Comparison of ENCODE assay signal across 39 cellular contexts in the genomic region with DNA sequence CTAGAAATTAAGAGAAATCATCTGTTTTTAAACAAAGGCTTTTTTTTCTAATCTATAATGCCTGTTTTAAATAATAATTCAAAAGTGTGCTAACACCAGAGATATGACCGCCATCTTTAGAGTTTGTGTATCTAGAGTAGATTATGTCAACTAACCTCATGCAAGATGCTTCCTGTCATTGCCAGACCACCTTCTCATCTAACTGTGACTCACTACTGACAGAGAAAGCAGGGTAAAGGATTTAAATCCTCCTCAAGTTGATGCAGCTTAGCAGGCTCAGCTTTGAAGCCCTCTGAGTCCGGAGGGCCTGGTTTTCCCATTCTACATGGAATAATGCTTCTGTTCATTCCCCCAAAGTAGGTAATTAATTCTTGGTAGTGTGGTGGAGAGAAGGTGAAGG.
DNase-seq lines count a peak whose midpoint lies in the region; ATAC-seq, FAIRE-seq and TF ChIP-seq lines count a peak whose summit lies in the region.
"Had no signal": no experiment of that assay in that cellular context is flagged by ENCODE, and none has a peak within 500 bp of the region (broad histone marks: within the 10 kb centered on the region; RNA-seq: fewer than 3 reads in every experiment).

No MANE protein-coding gene starts in this region.

- no peaks in the 10 kb centered on the region for H3K79me2 ChIP-seq in astrocyte (ENCODE audit: insufficient read depth, low read length)
- no peaks in the 10 kb centered on the region for H3K79me2 ChIP-seq in smooth muscle cell (ENCODE audit: low read depth)

- H3K4me2 ChIP-seq in astrocyte (ENCODE audit: low read length) (no peak overlapping the region), smooth muscle cell (peak overlapping the region; percentile 56)
- H3K4me2 ChIP-seq: GM23338 had no signal

- DNase-seq in NCI-H82 (lab: John Stamatoyannopoulos, UW) (peak; percentile 35), NCI-H82 treated with DMSO at 0.1 percent for 48 hours (lab: John Stamatoyannopoulos, UW; ENCODE audit: unreplicated experiment) (no peak), astrocyte (ENCODE audit: low read depth) (peak; percentile 55), foreskin keratinocyte (no peak), smooth muscle cell (lab: John Stamatoyannopoulos, UW; ENCODE audit: unreplicated experiment) (no peak), GF-D8 (lab: John Stamatoyannopoulos, UW) (no peak)
- DNase-seq in stimulated activated naive CD8-positive, alpha-beta T cell treated with anti-CD3 and anti-CD28 coated beads, Interleukin-15, amount 100 ng/mL, for 72 hours: no peak
- DNase-seq: activated CD8-positive, alpha-beta T cell treated with anti-CD3 and anti-CD28 coated beads for 36 hours; activated naive CD4-positive, alpha-beta T cell treated with anti-CD3 and anti-CD28 coated beads for 36 hours; adrenal gland; Caco-2; DMS53; effector CD8-positive, alpha-beta T cell; HFFc6; KBM-7; left ventricle myocardium superior; MM.1S; natural killer cell; NCI-H1105 treated with DMSO at 0.1 percent for 48 hours; NCI-H1930; NCI-H2171 treated with DMSO at 0.1 percent for 48 hours; NCI-H524 treated with DMSO at 0.1 percent for 48 hours; NK-92 treated with Interleukin-12 subunit alpha and Interleukin-12 subunit beta, amount 100 ng/mL, for 24 hours; occipital lobe; PC-3; stimulated activated CD4-positive, alpha-beta T cell treated with anti-CD3 and anti-CD28 coated beads, Interleukin-15, amount 100 ng/mL, for 24 hours; substantia nigra; T-helper 2 cell had no signal

- H3K4me3 Mint-ChIP-seq in astrocyte (ENCODE audit: unreplicated experiment): no peak overlapping the region
- H3K4me3 Mint-ChIP-seq in stimulated activated naive CD8-positive, alpha-beta T cell treated with anti-CD3 and anti-CD28 coated beads, Interleukin-15, amount 100 ng/mL, for 72 hours: no peak overlapping the region
- H3K4me3 Mint-ChIP-seq: activated CD8-positive, alpha-beta T cell treated with anti-CD3 and anti-CD28 coated beads for 36 hours; activated naive CD4-positive, alpha-beta T cell treated with anti-CD3 and anti-CD28 coated beads for 36 hours; GM23338; HFFc6; natural killer cell; stimulated activated effector memory CD8-positive, alpha-beta T cell treated with anti-CD3 and anti-CD28 coated beads, Interleukin-12 subunit alpha, Interleukin-12 subunit beta, amount 100 ng/mL, for 72 hours had no signal

- FAIRE-seq in astrocyte (lab: Jason Lieb, UNC): no peak
- FAIRE-seq: GM19239, keratinocyte had no signal

- no peak for TF ChIP-seq CTCF in astrocyte (IDR thresholded peaks at IDR 0.05; ENCODE audit: insufficient read depth, low read depth, low read length)
- no peak for TF ChIP-seq CTCF in foreskin keratinocyte (conservative IDR thresholded peaks at IDR 0.05)
- TF ChIP-seq CTCF in smooth muscle cell (IDR thresholded peaks at IDR 0.05; ENCODE audit: borderline replicate concordance, insufficient read depth, poor library complexity, severe bottlenecking): no peak

- H3K27me3 ChIP-seq in astrocyte (ENCODE audit: insufficient read depth, low read length): no peaks in the 10 kb centered on the region
- peaks cover 7% of the 10 kb centered on the region for H3K27me3 ChIP-seq in foreskin keratinocyte
- H3K27me3 ChIP-seq in smooth muscle cell (ENCODE audit: low read depth): no peaks in the 10 kb centered on the region
- H3K27me3 ChIP-seq: adrenal gland, breast epithelium had no signal

- ATAC-seq in foreskin keratinocyte: peak; percentile 26
- no peak for ATAC-seq in stimulated activated naive CD8-positive, alpha-beta T cell treated with anti-CD3 and anti-CD28 coated beads, Interleukin-15, amount 100 ng/mL, for 72 hours
- no peak for ATAC-seq in HG02798 (IDR thresholded peaks at IDR 0.05; ENCODE audit: poor library complexity, unreplicated experiment)
- ATAC-seq: activated CD8-positive, alpha-beta T cell treated with anti-CD3 and anti-CD28 coated beads for 36 hours; GM23338; left ventricle myocardium superior; natural killer cell; PC-3; Right ventricle myocardium inferior; SK-N-SH treated with all-trans-retinoic acid at 6 μM for 48 hours; stimulated activated effector memory CD8-positive, alpha-beta T cell treated with anti-CD3 and anti-CD28 coated beads, Interleukin-12 subunit alpha, Interleukin-12 subunit beta, amount 100 ng/mL, for 72 hours had no signal

- no peaks in the 10 kb centered on the region for H3K36me3 ChIP-seq in astrocyte (ENCODE audit: insufficient read depth, low read length)
- no peaks in the 10 kb centered on the region for H3K36me3 ChIP-seq in smooth muscle cell (ENCODE audit: low read depth)
- H3K36me3 ChIP-seq: adrenal gland, breast epithelium, prostate gland had no signal

- H3F3A ChIP-seq in smooth muscle cell (ENCODE audit: low read depth): peaks cover 13% of the 10 kb centered on the region

- no peaks in the 10 kb centered on the region for H3K27me3 Mint-ChIP-seq in astrocyte (ENCODE audit: low read depth, unreplicated experiment)
- H3K27me3 Mint-ChIP-seq in stimulated activated naive CD8-positive, alpha-beta T cell treated with anti-CD3 and anti-CD28 coated beads, Interleukin-15, amount 100 ng/mL, for 72 hours: peaks cover 14% of the 10 kb centered on the region

- H3K27ac ChIP-seq in astrocyte (ENCODE audit: low read depth, low read length) (no peak overlapping the region), foreskin keratinocyte (no peak overlapping the region), smooth muscle cell (ENCODE audit: low read depth) (peak overlapping the region; percentile 46)
- H3K27ac ChIP-seq: 22Rv1, adrenal gland, breast epithelium, C4-2B, prostate gland had no signal

- H3K9ac ChIP-seq in astrocyte (ENCODE audit: low read length) (no peak overlapping the region), smooth muscle cell (ENCODE audit: low read depth) (no peak overlapping the region)

- H3K4me1 Mint-ChIP-seq in astrocyte (ENCODE audit: low read depth, unreplicated experiment): peaks cover 10% of the 10 kb centered on the region
- no peaks in the 10 kb centered on the region for H3K4me1 Mint-ChIP-seq in stimulated activated naive CD8-positive, alpha-beta T cell treated with anti-CD3 and anti-CD28 coated beads, Interleukin-15, amount 100 ng/mL, for 72 hours
- H3K4me1 Mint-ChIP-seq: natural killer cell; stimulated activated effector memory CD8-positive, alpha-beta T cell treated with anti-CD3 and anti-CD28 coated beads, Interleukin-12 subunit alpha, Interleukin-12 subunit beta, amount 100 ng/mL, for 72 hours had no signal

- no peak overlapping the region for H3K27ac Mint-ChIP-seq in astrocyte (ENCODE audit: unreplicated experiment)
- H3K27ac Mint-ChIP-seq in stimulated activated naive CD8-positive, alpha-beta T cell treated with anti-CD3 and anti-CD28 coated beads, Interleukin-15, amount 100 ng/mL, for 72 hours: no peak overlapping the region
- H3K27ac Mint-ChIP-seq: activated CD8-positive, alpha-beta T cell treated with anti-CD3 and anti-CD28 coated beads for 36 hours; activated naive CD4-positive, alpha-beta T cell treated with anti-CD3 and anti-CD28 coated beads for 36 hours; GM23338; HFFc6; natural killer cell; stimulated activated effector memory CD8-positive, alpha-beta T cell treated with anti-CD3 and anti-CD28 coated beads, Interleukin-12 subunit alpha, Interleukin-12 subunit beta, amount 100 ng/mL, for 72 hours had no signal

- H2AFZ ChIP-seq in astrocyte (ENCODE audit: low read depth, low read length) (no peak overlapping the region), smooth muscle cell (ENCODE audit: low read depth) (no peak overlapping the region)

- no peak overlapping the region for H3K4me3 ChIP-seq in astrocyte (ENCODE audit: insufficient read depth, low read depth, low read length)
- H3K4me3 ChIP-seq in smooth muscle cell: no peak overlapping the region
- H3K4me3 ChIP-seq: adrenal gland, breast epithelium, GM23338, prostate gland had no signal

- no peaks in the 10 kb centered on the region for H3K36me3 Mint-ChIP-seq in astrocyte (ENCODE audit: low read depth, unreplicated experiment)
- H3K36me3 Mint-ChIP-seq: natural killer cell; stimulated activated effector memory CD8-positive, alpha-beta T cell treated with anti-CD3 and anti-CD28 coated beads, Interleukin-12 subunit alpha, Interleukin-12 subunit beta, amount 100 ng/mL, for 72 hours had no signal

- H3K9me3 Mint-ChIP-seq in astrocyte (ENCODE audit: unreplicated experiment): no peaks in the 10 kb centered on the region
- no peaks in the 10 kb centered on the region for H3K9me3 Mint-ChIP-seq in stimulated activated naive CD8-positive, alpha-beta T cell treated with anti-CD3 and anti-CD28 coated beads, Interleukin-15, amount 100 ng/mL, for 72 hours
- H3K9me3 Mint-ChIP-seq: activated CD8-positive, alpha-beta T cell treated with anti-CD3 and anti-CD28 coated beads for 36 hours; activated naive CD4-positive, alpha-beta T cell treated with anti-CD3 and anti-CD28 coated beads for 36 hours; HFFc6; natural killer cell; stimulated activated effector memory CD8-positive, alpha-beta T cell treated with anti-CD3 and anti-CD28 coated beads, Interleukin-12 subunit alpha, Interleukin-12 subunit beta, amount 100 ng/mL, for 72 hours had no signal

- H3K9me3 ChIP-seq in astrocyte (ENCODE audit: insufficient read depth, low read depth, low read length) (no peaks in the 10 kb centered on the region), smooth muscle cell (replicated peaks; ENCODE audit: low read depth) (no peaks in the 10 kb centered on the region)
- H3K9me3 ChIP-seq: adrenal gland, breast epithelium, Caco-2, prostate gland had no signal

- H3K4me1 ChIP-seq in astrocyte (ENCODE audit: insufficient read depth, low read length) (peaks cover 19% of the 10 kb centered on the region), foreskin keratinocyte (no peaks in the 10 kb centered on the region), smooth muscle cell (ENCODE audit: low read depth) (peaks cover 35% of the 10 kb centered on the region)
- H3K4me1 ChIP-seq: breast epithelium, prostate gland had no signal

- H4K20me1 ChIP-seq in astrocyte (ENCODE audit: insufficient read depth, low read length): no peaks in the 10 kb centered on the region
- no peaks in the 10 kb centered on the region for H4K20me1 ChIP-seq in smooth muscle cell (ENCODE audit: low read depth)

- 23% methylated on average over 2 of the region's 2 CpGs for WGBS in smooth muscle cell (ENCODE audit: low lambda C conversion rate)

Comparison
In these comparisons a context has a peak if more than half of its experiments do, and no peak if none do; other contexts are left out.
1. DNase-seq: peak in NCI-H82 (single experiment) and astrocyte (single experiment); none in NCI-H82 treated with DMSO at 0.1 percent for 48 hours (single experiment), foreskin keratinocyte (0 of 2), smooth muscle cell (single experiment), GF-D8 (single experiment) and stimulated activated naive CD8-positive, alpha-beta T cell treated with anti-CD3 and anti-CD28 coated beads, Interleukin-15, amount 100 ng/mL, for 72 hours (0 of 2).